Comparison of ENCODE assay signal across 8 cellular contexts in genomic region chr22:50783033-50783880, GRCh38.
DNase-seq lines count a peak whose midpoint lies in the region; ATAC-seq and TF ChIP-seq lines count a peak whose summit lies in the region.
"Not testable (repeated sequence)": the region's sequence is repeated elsewhere in the genome, so short reads cannot be mapped to it uniquely, and the experiment has no call there.

RABL2B (minus strand) TSS chr22:50783636; CDS start chr22:50782294, 1,342 bp downstream.

- H3K27me3 Mint-ChIP-seq in central memory CD8-positive, alpha-beta T cell: not testable (repeated sequence)

- H3K4me1 Mint-ChIP-seq in central memory CD8-positive, alpha-beta T cell: peaks cover 11% of the 10 kb centered on the region

- H3K27ac Mint-ChIP-seq in central memory CD8-positive, alpha-beta T cell (ENCODE audit: low read depth): not testable (repeated sequence)

- peak; percentile 85 for DNase-seq in AG10803 (ENCODE audit: low read depth)
- peak; percentile 41 for DNase-seq in NCI-H446 treated with DMSO at 0.1 percent for 48 hours (lab: John Stamatoyannopoulos, UW)
- DNase-seq in activated CD4-positive, CD25-positive, alpha-beta regulatory T cell treated with anti-CD3 and anti-CD28 coated beads, Interleukin-2, amount 50 U/mL, for 72 hours: peak; percentile 92
- peak; percentile 87 to 89 for DNase-seq in central memory CD8-positive, alpha-beta T cell (ENCODE audit: low spot score in 2 of 2)
- DNase-seq in islet precursor cell: peak; percentile 93
- DNase-seq in stimulated activated CD4-positive, alpha-beta T cell treated with anti-CD3 and anti-CD28 coated beads, Interleukin-12 subunit alpha, Interleukin-12 subunit beta, amount 100 ng/mL, for 24 hours (ENCODE audit: low read depth in 2 of 2): peak; percentile 76 to 82

- not testable (repeated sequence) for TF ChIP-seq CTCF in AG10803 (conservative IDR thresholded peaks at IDR 0.05; ENCODE audit: low read length)

- peak; percentile 95 for ATAC-seq in GM19025 (IDR thresholded peaks at IDR 0.05; ENCODE audit: low read depth, unreplicated experiment)
- ATAC-seq in HG03175 (IDR thresholded peaks at IDR 0.05; ENCODE audit: unreplicated experiment): peak; percentile 94
- peak; percentile 89 for ATAC-seq in central memory CD8-positive, alpha-beta T cell (replicated peaks; ENCODE audit: extremely low read depth, poor library complexity, severe bottlenecking)

- peak within 1 kb of the TSS; percentile 64 for H3K4me3 ChIP-seq in AG10803 (ENCODE audit: low read length)

- H3K36me3 Mint-ChIP-seq in central memory CD8-positive, alpha-beta T cell (ENCODE audit: insufficient read depth): not testable (repeated sequence)

- H3K4me3 Mint-ChIP-seq in central memory CD8-positive, alpha-beta T cell: peak within 1 kb of the TSS; percentile 77

- not testable (repeated sequence) for H3K9me3 Mint-ChIP-seq in central memory CD8-positive, alpha-beta T cell

Comparison
In these comparisons a context has a peak if more than half of its experiments do, and no peak if none do; other contexts are left out.
1. Peak in every context shown above with its lines: DNase-seq, ATAC-seq and H3K4me3 ChIP-seq.
2. DNase-seq: peak in every context shown above with its lines; median percentile 93 in islet precursor cell; 92 in activated CD4-positive, CD25-positive, alpha-beta regulatory T cell treated with anti-CD3 and anti-CD28 coated beads, Interleukin-2, amount 50 U/mL, for 72 hours; 88 in central memory CD8-positive, alpha-beta T cell; 85 in AG10803; 79 in stimulated activated CD4-positive, alpha-beta T cell treated with anti-CD3 and anti-CD28 coated beads, Interleukin-12 subunit alpha, Interleukin-12 subunit beta, amount 100 ng/mL, for 24 hours; 41 in NCI-H446 treated with DMSO at 0.1 percent for 48 hours.